In genomic region chr7:154927624-154928125, GRCh38 we compare ENCODE assay signal across 8 cellular contexts.
DNase-seq lines count a peak whose midpoint lies in the region; ATAC-seq and TF ChIP-seq lines count a peak whose summit lies in the region.

No MANE protein-coding gene starts in this region.

- DNase-seq in DMS 273 treated with DMSO at 0.1 percent for 48 hours (lab: John Stamatoyannopoulos, UW) (peak; percentile 65), Panc1 (ENCODE audit: low read depth, low spot score) (peak; percentile 86), esophagus squamous epithelium (lab: John Stamatoyannopoulos, UW) (peak; percentile 35), stomach (peak; percentile 88)
- DNase-seq in activated T-cell treated with anti-CD3 and anti-CD28 coated beads, Interleukin-2, amount 50 U/mL, for 48 hours, result peak; percentile 78 to 79

- H3K4me1 Mint-ChIP-seq in nephron, result peaks cover 11% of the 10 kb centered on the region

- intact Hi-C loops in Panc1 (cut with micrococcal nuclease; ENCODE audit: unreplicated experiment) (loop anchor here (5.0 kb wide), 1 partner anchor 415 kb away; no protein-coding TSS in a partner anchor), esophagus squamous epithelium (cut with DNase I) (no loop called here), stomach (cut with DNase I; ENCODE audit: low total_unique reads) (loop anchor here (5.0 to 10.0 kb wide), 2 partner anchors 77 to 415 kb away; partner anchors contain the start of gene PAXIP1)

- H3K4me1 ChIP-seq in KMS-11 (ENCODE audit: low read depth, poor library complexity, severe bottlenecking) (no peaks in the 10 kb centered on the region), Panc1 (ENCODE audit: control insufficient read depth, insufficient read depth, low read length) (peaks cover 6% of the 10 kb centered on the region; the same call in 1 of the 2 replicates), esophagus squamous epithelium (peaks cover 0 to 25% (median 8%) of the 10 kb centered on the region in 3 donors), stomach (peaks cover 5 to 31% (median 19%) of the 10 kb centered on the region in 4 donors)

- TF ChIP-seq EP300 in stomach (IDR thresholded peaks at IDR 0.05), result no peak

- peak overlapping the region; percentile 67 for H3K4me2 ChIP-seq in KMS-11

- BruUV-seq in Panc1 (replicated peaks; lab: Mats Ljungman, UMichigan), result no TSS peak

- H3K9me3 Mint-ChIP-seq in nephron, result no peaks in the 10 kb centered on the region

- H3K27ac ChIP-seq in KMS-11 (peak overlapping the region; percentile 10; the same call in 1 of the 2 replicates), Panc1 (ENCODE audit: low read length) (peak overlapping the region; percentile 89), esophagus squamous epithelium (peak overlapping the region; percentile 87 to 97 (median 90)), stomach (peak overlapping the region; percentile 84 to 96 (median 93))

- H3K27me3 Mint-ChIP-seq in nephron (ENCODE audit: low read depth), result peaks cover 32% of the 10 kb centered on the region

- no peaks in the 10 kb centered on the region for H3K79me2 ChIP-seq in KMS-11 (ENCODE audit: insufficient read depth, low read depth)

- TF ChIP-seq POLR2A in esophagus squamous epithelium (IDR thresholded peaks at IDR 0.05), result no peak
- TF ChIP-seq POLR2A in stomach (IDR thresholded peaks at IDR 0.05), result no peak

- H3K4me3 Mint-ChIP-seq in nephron, result peak overlapping the region; percentile 77 to 89 (median 88)

- H2AFZ ChIP-seq in KMS-11 (ENCODE audit: low read depth), result peak overlapping the region; percentile 87

- ATAC-seq in GM21576 (IDR thresholded peaks at IDR 0.05; ENCODE audit: unreplicated experiment) (peak; percentile 55), Panc1 (peak; percentile 80)

- no peaks in the 10 kb centered on the region for H3K9me3 ChIP-seq in Panc1 (ENCODE audit: control insufficient read depth, insufficient read depth, low read depth, low read length)
- H3K9me3 ChIP-seq in esophagus squamous epithelium, result no peaks in the 10 kb centered on the region
- H3K9me3 ChIP-seq in stomach, result no peaks in the 10 kb centered on the region

- H3K9ac ChIP-seq in KMS-11, result peak overlapping the region; percentile 14; the same call in 1 of the 2 replicates

- H3K27me3 ChIP-seq in KMS-11 (ENCODE audit: insufficient read depth, low read depth) (no peaks in the 10 kb centered on the region), Panc1 (ENCODE audit: control insufficient read depth, insufficient read depth, low read length) (no peaks in the 10 kb centered on the region; the same call in 1 of the 2 replicates), esophagus squamous epithelium (no peaks in the 10 kb centered on the region), stomach (no peaks in the 10 kb centered on the region)

- H4K20me1 ChIP-seq in KMS-11 (ENCODE audit: insufficient read depth), result no peaks in the 10 kb centered on the region

- POLR2A ChIA-PET in Panc1 (lab: Charles Lee), result interaction anchor here (0.6 kb wide), 1 partner anchor 249 kb away, joined by 4 read pairs; no protein-coding TSS in a partner anchor

- in situ Hi-C loops in Panc1 (cut with HindIII; ENCODE audit: low pct_unique_long_range_greater_than_20kb, low sequenced_read_pairs), result no loop called here

- H3K36me3 Mint-ChIP-seq in nephron (ENCODE audit: low read depth), result no peaks in the 10 kb centered on the region

- WGBS in esophagus squamous epithelium, 2 donors, result 5 to 11% methylated on average over 5 of the region's 5 CpGs
- 0 to 3% (median 1%) methylated on average over 5 of the region's 5 CpGs for WGBS in stomach, 5 donors

- H3K36me3 ChIP-seq in KMS-11 (ENCODE audit: insufficient read depth) (no peaks in the 10 kb centered on the region), Panc1 (ENCODE audit: control insufficient read depth, insufficient read depth, low read length) (no peaks in the 10 kb centered on the region), esophagus squamous epithelium (no peaks in the 10 kb centered on the region), stomach (no peaks in the 10 kb centered on the region)

- peak overlapping the region; percentile 72 to 83 (median 77) for H3K27ac Mint-ChIP-seq in nephron

- TF ChIP-seq CTCF in KMS-11 (conservative IDR thresholded peaks at IDR 0.05; ENCODE audit: low read depth, low read length) (peak; percentile 94), Panc1 (IDR thresholded peaks at IDR 0.05) (peak; percentile 74), esophagus squamous epithelium (IDR thresholded peaks at IDR 0.05) (peak; percentile 52 to 70 (median 60)), nephron (IDR thresholded peaks at IDR 0.05; ENCODE audit: unreplicated experiment in 3 of 3) (peak; percentile 63 to 68 (median 64)), stomach (IDR thresholded peaks at IDR 0.05) (peak in 5 of 7 experiments; percentile 32 to 65 (median 60))

- CTCF ChIA-PET in Panc1 (lab: Charles Lee), result interaction anchor here (0.6 to 2.0 kb wide), 11 partner anchors 14 to 436 kb away, joined by 3 to 10 read pairs (median 3); no protein-coding TSS in a partner anchor

- H3K4me3 ChIP-seq in KMS-11 (IDR thresholded peaks at IDR 0.05; ENCODE audit: insufficient read depth, low read depth, low read length), result no peak overlapping the region
- peak overlapping the region; percentile 73 to 95 for H3K4me3 ChIP-seq in Panc1 (ENCODE audit: low read depth in 2 of 2, low read length in 2 of 2)
- peak overlapping the region; percentile 44 to 69 (median 60) for H3K4me3 ChIP-seq in esophagus squamous epithelium
- peak overlapping the region; percentile 58 to 62 (median 60) for H3K4me3 ChIP-seq in stomach

Comparison
In these comparisons a context has a peak if more than half of its experiments do, and no peak if none do; other contexts are left out.
1. DNase-seq: peak in every context shown above with its lines; median percentile 88 in stomach; 86 in Panc1; 78 in activated T-cell treated with anti-CD3 and anti-CD28 coated beads, Interleukin-2, amount 50 U/mL, for 48 hours; 65 in DMS 273 treated with DMSO at 0.1 percent for 48 hours; 35 in esophagus squamous epithelium.
2. H3K27ac ChIP-seq: peak in every context shown above with its lines; median percentile 93 in stomach; 90 in esophagus squamous epithelium; 89 in Panc1; 10 in KMS-11.